Comparison of ENCODE assay signal across 23 cellular contexts in genomic region chr13:58919551-58919950, GRCh38.
"Had no signal": no experiment of that assay in that cellular context is flagged by ENCODE, and none has a peak within 500 bp of the region (broad histone marks: within the 10 kb centered on the region; RNA-seq: fewer than 3 reads in every experiment).

No MANE protein-coding gene starts in this region.

- H3K27ac Mint-ChIP-seq: effector memory CD8-positive, alpha-beta T cell; immature natural killer cell; memory B cell; mesothelial cell of epicardium; progenitor cell of endocrine pancreas; stimulated activated effector memory CD8-positive, alpha-beta T cell treated with anti-CD3 and anti-CD28 coated beads, Interleukin-12 subunit alpha, Interleukin-12 subunit beta, amount 100 ng/mL, for 72 hours had no signal

- ATAC-seq: effector memory CD8-positive, alpha-beta T cell; left colon; mucosa of descending colon; naive thymus-derived CD8-positive, alpha-beta T cell; sciatic nerve; stimulated activated effector memory CD8-positive, alpha-beta T cell treated with anti-CD3 and anti-CD28 coated beads, Interleukin-12 subunit alpha, Interleukin-12 subunit beta, amount 100 ng/mL, for 72 hours had no signal

- H3K9me3 Mint-ChIP-seq: mesothelial cell of epicardium had no signal

- H3K27me3 Mint-ChIP-seq: effector memory CD8-positive, alpha-beta T cell; memory B cell; naive thymus-derived CD8-positive, alpha-beta T cell; progenitor cell of endocrine pancreas had no signal

- H3K4me3 Mint-ChIP-seq: effector memory CD8-positive, alpha-beta T cell; immature natural killer cell; memory B cell; mesothelial cell of epicardium; naive thymus-derived CD8-positive, alpha-beta T cell; neural crest cell; stimulated activated effector memory CD8-positive, alpha-beta T cell treated with anti-CD3 and anti-CD28 coated beads, Interleukin-12 subunit alpha, Interleukin-12 subunit beta, amount 100 ng/mL, for 72 hours had no signal

- H3K36me3 Mint-ChIP-seq: memory B cell; mesothelial cell of epicardium; naive thymus-derived CD8-positive, alpha-beta T cell; stimulated activated effector memory CD8-positive, alpha-beta T cell treated with anti-CD3 and anti-CD28 coated beads, Interleukin-12 subunit alpha, Interleukin-12 subunit beta, amount 100 ng/mL, for 72 hours had no signal

- DNase-seq: cortex of kidney; effector memory CD8-positive, alpha-beta T cell; hypothalamus; immature natural killer cell; islet precursor cell; kidney glomerular epithelial cell; left colon; mucosa of descending colon; naive thymus-derived CD8-positive, alpha-beta T cell; stimulated activated CD4-positive, alpha-beta T cell treated with anti-CD3 and anti-CD28 coated beads, Interleukin-2, amount 100 ng/mL, for 24 hours; stimulated activated CD4-positive, alpha-beta T cell treated with anti-CD3 and anti-CD28 coated beads, Interleukin-4, amount 100 ng/mL, for 24 hours; stimulated activated naive CD4-positive, alpha-beta T cell treated with Interleukin-2 at 50 U/mL for 16 hours; stomach; thyroid gland; trophoblast cell had no signal

- H3K4me1 Mint-ChIP-seq: immature natural killer cell; memory B cell; naive thymus-derived CD8-positive, alpha-beta T cell; stimulated activated effector memory CD8-positive, alpha-beta T cell treated with anti-CD3 and anti-CD28 coated beads, Interleukin-12 subunit alpha, Interleukin-12 subunit beta, amount 100 ng/mL, for 72 hours had no signal

- FAIRE-seq: endometrium, frontal cortex had no signal
